Comparison of ENCODE assay signal across 1 cellular context in genomic region chr1:70963374-70963773, GRCh38.
TF ChIP-seq lines count a peak whose summit lies in the region.

No MANE protein-coding gene starts in this region.

TF ChIP-seq in SK-N-SH treated with all-trans-retinoic acid at 6 μM for 48 hours, 23 proteins besides CTCF, POLR2A, EP300 and RAD21 (continued from another document):
- TF ChIP-seq CREB5 (CRISPR knock-in tag; IDR thresholded peaks at IDR 0.05; ENCODE audit: low read depth) (no peak), ISL1 (CRISPR knock-in tag; IDR thresholded peaks at IDR 0.05) (no peak)
